Comparison of ENCODE assay signal across 14 cellular contexts in the genomic region with DNA sequence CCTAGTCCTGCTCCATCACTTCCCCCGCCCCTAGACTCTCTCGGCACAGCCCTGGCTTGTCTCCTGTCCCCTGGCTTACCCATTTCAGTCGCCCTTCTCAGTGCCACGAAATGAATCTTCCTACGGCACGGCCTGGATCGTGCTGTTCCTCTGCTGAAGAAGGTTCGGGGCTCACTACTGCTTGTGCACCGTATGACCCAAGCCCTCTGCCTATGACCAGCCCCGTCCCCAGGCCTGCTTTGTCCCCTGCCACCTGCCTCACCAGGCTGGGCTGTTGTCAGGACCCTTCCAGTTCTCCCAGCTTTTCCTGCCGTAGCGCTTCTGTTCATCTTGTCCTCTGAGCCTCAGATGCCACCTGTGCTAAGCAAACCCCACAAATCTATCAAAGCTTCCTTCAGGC. TPM values are rescaled to one million over a fixed set of nuclear protein-coding genes. Genes with fewer than 3 reads are reported as not detected.
DNase-seq lines count a peak whose midpoint lies in the region; ATAC-seq and TF ChIP-seq lines count a peak whose summit lies in the region.
"Had no signal": no experiment of that assay in that cellular context is flagged by ENCODE, and none has a peak within 500 bp of the region (broad histone marks: within the 10 kb centered on the region; RNA-seq: fewer than 3 reads in every experiment).

No MANE protein-coding gene starts in this region.

- intact Hi-C loops in left cardiac atrium (cut with DNase I) = no loop called here

- DNase-seq in H9 = no peak
- DNase-seq in WTC11 (ENCODE audit: low spot score) = no peak
- no peak for DNase-seq in trophoblast cell
- DNase-seq in type B pancreatic cell (ENCODE audit: extremely low spot score, unreplicated experiment) = no peak
- DNase-seq in left cardiac atrium = no peak
- no peak for DNase-seq in cerebellum (ENCODE audit: low spot score)
- DNase-seq: ACHN; BE2C; Caco-2; CD4-positive, alpha-beta T cell; GM23248; HCEC 1CT had no signal

- H4K20me1 ChIP-seq in H9 (ENCODE audit: control insufficient read depth, insufficient read depth, insufficient read length) = no peaks in the 10 kb centered on the region

- H2BK15ac ChIP-seq in H9 (ENCODE audit: low read depth, low read length) = no peak overlapping the region

- no CpG with 5 or more reads among the region's 12 CpGs for WGBS in H9 (ENCODE audit: extremely low coverage, insufficient read length, low lambda C conversion rate)
- WGBS in trophoblast cell (ENCODE audit: extremely low coverage, insufficient coverage, insufficient read length) = no CpG with 5 or more reads among the region's 12 CpGs

- H3K56ac ChIP-seq in H9 (ENCODE audit: insufficient read length, low read depth, low read length) = no peak overlapping the region

- H3K4me3 Mint-ChIP-seq in H9 (no peak overlapping the region; a peak in 1 of 5 replicates), WTC11 (no peak overlapping the region), type B pancreatic cell (no peak overlapping the region)
- H3K4me3 Mint-ChIP-seq: CD4-positive, alpha-beta T cell had no signal

- CTCF ChIA-PET in WTC11 (lab: Charles Lee) = interaction anchor here (0.7 kb wide), 1 partner anchor 132 kb away, joined by 4 read pairs; no protein-coding TSS in a partner anchor

- H3K27me3 Mint-ChIP-seq in H9 (ENCODE audit: low read depth) (no peaks in the 10 kb centered on the region), WTC11 (ENCODE audit: low read depth) (no peaks in the 10 kb centered on the region), type B pancreatic cell (no peaks in the 10 kb centered on the region)

- no peaks in the 10 kb centered on the region for H3K23me2 ChIP-seq in H9 (ENCODE audit: insufficient read length, low read depth, low read length, poor library complexity, severe bottlenecking)

- H3K27ac Mint-ChIP-seq in H9 (peak overlapping the region in 2 of 3 experiments; percentile 30 to 78; a peak in 5 of 7 replicates), WTC11 (peak overlapping the region; percentile 75), type B pancreatic cell (peak overlapping the region; percentile 30)
- H3K27ac Mint-ChIP-seq: CD4-positive, alpha-beta T cell had no signal

- H3K27me3 ChIP-seq in H9 (ENCODE audit: insufficient read depth, low read length) (no peaks in the 10 kb centered on the region), trophoblast cell (ENCODE audit: insufficient read depth, low read length) (no peaks in the 10 kb centered on the region)
- H3K27me3 ChIP-seq: BE2C had no signal

- peak overlapping the region; percentile 44 for H3K4me3 ChIP-seq in trophoblast cell (ENCODE audit: low read depth, low read length)
- H3K4me3 ChIP-seq: GM23248 had no signal

- H4K5ac ChIP-seq in H9 (ENCODE audit: insufficient read length, low read depth, low read length) = no peak overlapping the region

- H2BK12ac ChIP-seq in H9 (ENCODE audit: insufficient read length, low read depth, low read length) (no peak overlapping the region), trophoblast cell (ENCODE audit: low read length) (no peak overlapping the region)

- H2AK5ac ChIP-seq in H9 (ENCODE audit: insufficient read length, low read length) (no peak overlapping the region), trophoblast cell (ENCODE audit: low read length) (no peak overlapping the region)

- H3K79me1 ChIP-seq in H9 (ENCODE audit: insufficient read depth, low read depth, low read length, poor library complexity, severe bottlenecking) (no peaks in the 10 kb centered on the region), trophoblast cell (ENCODE audit: low read length) (peaks cover 3% of the 10 kb centered on the region)

- ATAC-seq in WTC11 (no peak), left cardiac atrium (no peak), GM19452 (IDR thresholded peaks at IDR 0.05; ENCODE audit: unreplicated experiment) (no peak)

- H3K4ac ChIP-seq in H9 (ENCODE audit: low read depth, low read length) (no peak overlapping the region), trophoblast cell (ENCODE audit: low read depth, low read length) (no peak overlapping the region)

- H4K12ac ChIP-seq in trophoblast cell (ENCODE audit: low read depth, low read length) = no peak overlapping the region

- no peak overlapping the region for H3T11ph ChIP-seq in H9 (ENCODE audit: low read length)

- no peaks in the 10 kb centered on the region for H3K36me3 ChIP-seq in trophoblast cell (ENCODE audit: control insufficient read depth in 1 of 2, insufficient read depth in 2 of 2, low read length in 2 of 2)
- H3K36me3 ChIP-seq: BE2C had no signal

- POLR2A ChIA-PET in WTC11 (lab: Charles Lee) = no interaction called here

- H3K4me1 ChIP-seq in H9 (ENCODE audit: insufficient read depth, low read length) (peaks cover 4% of the 10 kb centered on the region), trophoblast cell (ENCODE audit: control insufficient read depth in 1 of 2, insufficient read depth in 2 of 2, low read length in 2 of 2) (peaks cover 2 to 5% of the 10 kb centered on the region in 2 experiments)
- H3K4me1 ChIP-seq: BE2C had no signal

- no peak overlapping the region for H3K4me2 ChIP-seq in H9 (ENCODE audit: insufficient read depth, insufficient read length, low read length)
- no peak overlapping the region for H3K4me2 ChIP-seq in trophoblast cell (ENCODE audit: low read length)

- H2BK120ac ChIP-seq in H9 (ENCODE audit: low read depth, low read length, poor library complexity, severe bottlenecking) (no peak overlapping the region), trophoblast cell (ENCODE audit: insufficient read depth, low read length, poor library complexity) (no peak overlapping the region)

- H3K9me3 Mint-ChIP-seq in H9 (no peaks in the 10 kb centered on the region), WTC11 (no peaks in the 10 kb centered on the region), type B pancreatic cell (no peaks in the 10 kb centered on the region)
- H3K9me3 Mint-ChIP-seq: CD4-positive, alpha-beta T cell had no signal

- H3K4me1 Mint-ChIP-seq in H9 (peaks cover 7 to 10% of the 10 kb centered on the region in 2 experiments), WTC11 (peaks cover 10% of the 10 kb centered on the region), type B pancreatic cell (ENCODE audit: unreplicated experiment) (peaks cover 16% of the 10 kb centered on the region)

- H2BK5ac ChIP-seq in H9 (ENCODE audit: insufficient read length, low read length) = no peak overlapping the region
- no peak overlapping the region for H2BK5ac ChIP-seq in trophoblast cell (ENCODE audit: low read depth, low read length, poor library complexity)

- no peak overlapping the region for H3K18ac ChIP-seq in H9 (ENCODE audit: insufficient read length, low read depth, low read length)
- no peak overlapping the region for H3K18ac ChIP-seq in trophoblast cell (ENCODE audit: low read length)

- H3K27ac ChIP-seq in H9 (ENCODE audit: insufficient read length, low read depth, low read length) (no peak overlapping the region), trophoblast cell (ENCODE audit: low read depth, low read length) (no peak overlapping the region)
- H3K27ac ChIP-seq: C4-2B, GM23248 had no signal

- H3K9me3 ChIP-seq in H9 (ENCODE audit: control insufficient read depth, low read depth, low read length) (no peaks in the 10 kb centered on the region), trophoblast cell (ENCODE audit: insufficient read depth, low read depth, low read length) (no peaks in the 10 kb centered on the region)
- H3K9me3 ChIP-seq: BE2C, Caco-2 had no signal

- H3K14ac ChIP-seq in H9 (ENCODE audit: insufficient read depth, low read length) (0 out of 2 replicates have a peak overlapping the region, but pooled peaks have one; percentile 22), trophoblast cell (ENCODE audit: low read length) (no peak overlapping the region)

- H2AFZ ChIP-seq in H9 (ENCODE audit: low read length) (no peak overlapping the region), trophoblast cell (ENCODE audit: insufficient read depth, low read length, poor library complexity) (no peak overlapping the region)
- H2AFZ ChIP-seq: GM23248 had no signal

- H2BK20ac ChIP-seq in H9 (ENCODE audit: low read depth, low read length, poor library complexity, severe bottlenecking) = no peak overlapping the region

- H3K36me3 Mint-ChIP-seq in H9 (ENCODE audit: insufficient read depth in 1 of 3, low read depth in 3 of 3) (peaks cover 8 to 25% (median 13%) of the 10 kb centered on the region in 3 experiments; a peak in 6 of 7 replicates), WTC11 (peaks cover 12% of the 10 kb centered on the region), type B pancreatic cell (peaks cover 5% of the 10 kb centered on the region)

- TF ChIP-seq CTCF in H9 (conservative IDR thresholded peaks at IDR 0.05) = no peak
- TF ChIP-seq CTCF in WTC11 (IDR thresholded peaks at IDR 0.05) = no peak
- no peak for TF ChIP-seq CTCF in type B pancreatic cell (conservative IDR thresholded peaks at IDR 0.05)

- no peak overlapping the region for H3K9ac ChIP-seq in H9 (ENCODE audit: extremely low read depth, insufficient read length, low read length)
- H3K9ac ChIP-seq in trophoblast cell (ENCODE audit: low read length) = no peak overlapping the region
- H3K9ac ChIP-seq: GM23248 had no signal

- H3K79me2 ChIP-seq in H9 (ENCODE audit: insufficient read depth, low read length) = no peaks in the 10 kb centered on the region
- H3K79me2 ChIP-seq in trophoblast cell (ENCODE audit: control insufficient read depth, insufficient read depth, low read length, poor library complexity) = no peaks in the 10 kb centered on the region

- H4K91ac ChIP-seq in H9 (ENCODE audit: insufficient read length, low read depth, low read length) = no peak overlapping the region
- H4K91ac ChIP-seq in trophoblast cell (ENCODE audit: low read depth, low read length) = no peak overlapping the region

- H4K8ac ChIP-seq in H9 (replicated peaks; ENCODE audit: insufficient read length, low read depth, low read length) (no peak overlapping the region), trophoblast cell (ENCODE audit: low read depth, low read length) (no peak overlapping the region)

- H3K23ac ChIP-seq in H9 (ENCODE audit: insufficient read length, low read depth, low read length) (no peak overlapping the region), trophoblast cell (ENCODE audit: low read length) (no peak overlapping the region)

TF ChIP-seq in WTC11, 78 proteins besides CTCF, POLR2A, EP300 and RAD21:
- TF ChIP-seq ZNF416 (CRISPR knock-in tag; IDR thresholded peaks at IDR 0.05) = no peak
TF ChIP-seq in WTC11: peak in this region for 0.

RNA-seq across cellular contexts. Expression of a gene that starts 13.9 kb away (rescaled TPM):
- total RNA-seq in H9 (2021) = 38.7 and 39.2 TPM in 2 replicates
- total RNA-seq in WTC11 (2021) = 34.1 to 37.2 TPM (median 35.5 TPM) in 3 replicates
- 34.8 and 35.1 TPM in 2 replicates for polyA plus RNA-seq in trophoblast cell (2013)
- total RNA-seq in type B pancreatic cell (ENCODE audit: low replicate concordance) = 41.4 and 71.3 TPM in 2 replicates
- total RNA-seq in left cardiac atrium = 10 to 100 TPM; 25.6 to 35.3 TPM
- 32.2 TPM for total RNA-seq in cerebellum

RNA-seq across cellular contexts. Expression of a gene that starts 43.0 kb away (rescaled TPM):
- 12.7 and 13.2 TPM in 2 replicates for total RNA-seq in H9 (2021)
- 26.4 to 30.6 TPM (median 29.1 TPM) in 3 replicates for total RNA-seq in WTC11 (2021)
- polyA plus RNA-seq in trophoblast cell (2013) = 8.7 and 9.5 TPM in 2 replicates
- total RNA-seq in type B pancreatic cell (ENCODE audit: low replicate concordance) = 35.3 and 35.8 TPM in 2 replicates
- total RNA-seq in left cardiac atrium = 10 to 100 TPM; 26.5 to 30.0 TPM
- total RNA-seq in cerebellum = 21.6 TPM
